Comparison of ENCODE assay signal across 28 cellular contexts in genomic region chr20:34717230-34718095, GRCh38.
"Had no signal": no experiment of that assay in that cellular context is flagged by ENCODE, and none has a peak within 500 bp of the region (broad histone marks: within the 10 kb centered on the region; RNA-seq: fewer than 3 reads in every experiment).

No MANE protein-coding gene starts in this region.

- H3K9me3 Mint-ChIP-seq: activated CD4-positive, alpha-beta T cell treated with anti-CD3 and anti-CD28 coated beads, Interleukin-2, amount 10 ng/mL, durations not matched to agents 7 days and 5 days; activated T-cell treated with anti-CD3 and anti-CD28 coated beads, Interleukin-2, amount 50 U/mL, for 72 hours; effector memory CD8-positive, alpha-beta T cell; naive B cell; T-helper 1 cell treated with Interleukin-12 subunit alpha and Interleukin-12 subunit beta and Interleukin-4 antibody, amounts not matched to agents 30 μg/mL and 1 μg/mL, for 36 hours had no signal

- H3K4me3 Mint-ChIP-seq: activated CD4-positive, alpha-beta T cell treated with anti-CD3 and anti-CD28 coated beads, Interleukin-2, amount 10 ng/mL, durations not matched to agents 7 days and 5 days; activated naive CD8-positive, alpha-beta T cell; effector memory CD8-positive, alpha-beta T cell; naive B cell; T-helper 1 cell treated with Interleukin-12 subunit alpha and Interleukin-12 subunit beta and Interleukin-4 antibody, amounts not matched to agents 30 μg/mL and 1 μg/mL, for 36 hours had no signal

- H3K4me1 ChIP-seq: prostate gland, transverse colon had no signal

- H3K36me3 ChIP-seq: ovary, prostate gland had no signal

- ATAC-seq: activated T-cell treated with anti-CD3 and anti-CD28 coated beads, Interleukin-2, amount 50 U/mL, for 72 hours; effector memory CD8-positive, alpha-beta T cell; gastrocnemius medialis; left ventricle myocardium superior had no signal

- H3K27me3 ChIP-seq: brain microvascular endothelial cell, gastrocnemius medialis, hepatocyte, ovary, right atrium auricular region, testis, transverse colon had no signal

- H3K27ac Mint-ChIP-seq: activated CD4-positive, alpha-beta T cell treated with anti-CD3 and anti-CD28 coated beads, Interleukin-2, amount 10 ng/mL, durations not matched to agents 7 days and 5 days; activated naive CD8-positive, alpha-beta T cell; activated T-cell treated with anti-CD3 and anti-CD28 coated beads, Interleukin-2, amount 50 U/mL, for 72 hours; effector memory CD8-positive, alpha-beta T cell; T-helper 1 cell treated with Interleukin-12 subunit alpha and Interleukin-12 subunit beta and Interleukin-4 antibody, amounts not matched to agents 30 μg/mL and 1 μg/mL, for 36 hours had no signal

- H3K4me2 ChIP-seq: hepatocyte had no signal

- H3K36me3 Mint-ChIP-seq: activated naive CD8-positive, alpha-beta T cell had no signal

- H3K79me2 ChIP-seq: hepatocyte had no signal

- H2AFZ ChIP-seq: hepatocyte had no signal

- DNase-seq: activated CD4-positive, alpha-beta T cell treated with anti-CD3 and anti-CD28 coated beads, Interleukin-2, amount 10 ng/mL, durations not matched to agents 7 days and 5 days; activated CD4-positive, CD25-positive, alpha-beta regulatory T cell treated with anti-CD3 and anti-CD28 coated beads, Interleukin-2, amount 50 U/mL, for 72 hours; activated effector memory CD4-positive, alpha-beta T cell treated with Interleukin-2 at 50 U/mL for 16 hours; activated naive CD4-positive, alpha-beta T cell treated with Interleukin-2 at 50 U/mL for 16 hours; activated T-cell treated with anti-CD3 and anti-CD28 coated beads for 4 hours; activated T-cell treated with anti-CD3 and anti-CD28 coated beads, Interleukin-2, amount 50 U/mL, for 72 hours; brain microvascular endothelial cell; cortex of kidney; effector memory CD8-positive, alpha-beta T cell; erythroblast; gastrocnemius medialis; islet precursor cell; left ventricle myocardium superior; mammary epithelial cell; naive B cell; ovary; stimulated activated CD4-positive, alpha-beta T cell treated with anti-CD3 and anti-CD28 coated beads, Interleukin-2, amount 100 ng/mL, for 48 hours; stimulated activated naive CD4-positive, alpha-beta T cell treated with Interleukin-2 at 50 U/mL for 16 hours; T-helper 9 cell; testis; transverse colon; WERI-Rb-1 had no signal

- H3K27ac ChIP-seq: brain microvascular endothelial cell, gastrocnemius medialis, hepatocyte, ovary, prostate gland, right atrium auricular region, testis, transverse colon, WERI-Rb-1 had no signal

- H3K27me3 Mint-ChIP-seq: activated CD4-positive, alpha-beta T cell treated with anti-CD3 and anti-CD28 coated beads, Interleukin-2, amount 10 ng/mL, durations not matched to agents 7 days and 5 days; activated naive CD8-positive, alpha-beta T cell; effector memory CD8-positive, alpha-beta T cell; naive B cell had no signal

- FAIRE-seq: TTC549 had no signal

- H3K9me3 ChIP-seq: gastrocnemius medialis, ovary, prostate gland, right atrium auricular region, testis, transverse colon had no signal

- H3K4me3 ChIP-seq: gastrocnemius medialis, hepatocyte, ovary, prostate gland, right atrium auricular region, testis, transverse colon had no signal
